17 cellular contexts compared by ENCODE assay signal in genomic region chr15:54277834-54278233, GRCh38.
A peak's percentile ranks its signal among the peaks of the same experiment; 100 is the strongest.
DNase-seq lines count a peak whose midpoint lies in the region; ATAC-seq and TF ChIP-seq lines count a peak whose summit lies in the region.
"Had no signal": no experiment of that assay in that cellular context is flagged by ENCODE, and none has a peak within 500 bp of the region (broad histone marks: within the 10 kb centered on the region; RNA-seq: fewer than 3 reads in every experiment).

No MANE protein-coding gene starts in this region.

- intact Hi-C loops in gastrocnemius medialis (cut with DNase I; ENCODE audit: low total_unique reads): loop anchor here (10.0 kb wide), 2 partner anchors 63 to 303 kb away; partner anchors contain the start of gene UNC13C
- intact Hi-C loops in posterior cingulate gyrus (cut with DNase I): no loop called here

- TF ChIP-seq CTCF in coronary artery (IDR thresholded peaks at IDR 0.05): no peak
- no peak for TF ChIP-seq CTCF in gastrocnemius medialis (IDR thresholded peaks at IDR 0.05 in 4 of 5, conservative IDR thresholded peaks at IDR 0.05 in 1 of 5)
- no peak for TF ChIP-seq CTCF in thoracic aorta (IDR thresholded peaks at IDR 0.05)

- DNase-seq in coronary artery (ENCODE audit: low spot score) (no peak), gastrocnemius medialis (no peak), thoracic aorta (ENCODE audit: low spot score) (no peak), posterior cingulate gyrus (no peak), NCI-H187 (lab: John Stamatoyannopoulos, UW) (no peak), occipital lobe (lab: John Stamatoyannopoulos, UW) (no peak)
- DNase-seq: C1 segment of cervical spinal cord; Calu3; CD4-positive, alpha-beta memory T cell; COR-L47; DMS53; DMS79 treated with DMSO at 0.1 percent for 48 hours; GF-D8; GOT3; HFFc6 had no signal

- H3K27me3 ChIP-seq in gastrocnemius medialis: no peaks in the 10 kb centered on the region
- no peaks in the 10 kb centered on the region for H3K27me3 ChIP-seq in thoracic aorta (replicated peaks; ENCODE audit: insufficient read depth)

- ATAC-seq in gastrocnemius medialis (peak; percentile 72 to 87), thoracic aorta (ENCODE audit: insufficient number of reproducible peaks, low FRiP score, low read depth) (peak; percentile 75), HG03457 (IDR thresholded peaks at IDR 0.05; ENCODE audit: unreplicated experiment) (no peak)

- peak overlapping the region; percentile 61 to 85 for H3K27ac ChIP-seq in coronary artery
- H3K27ac ChIP-seq in gastrocnemius medialis: peak overlapping the region in 1 of 4 donors; percentile 20
- H3K27ac ChIP-seq in thoracic aorta: peak overlapping the region; percentile 6 to 49

- no peak for TF ChIP-seq POLR2A in gastrocnemius medialis (IDR thresholded peaks at IDR 0.05)

- in situ Hi-C loops in gastrocnemius medialis (cut with MboI; ENCODE audit: low sequenced_read_pairs in 4 of 4): no loop called here

- H3K9me3 ChIP-seq in gastrocnemius medialis (no peaks in the 10 kb centered on the region), thoracic aorta (no peaks in the 10 kb centered on the region)
- H3K9me3 ChIP-seq: HAP-1 had no signal

- no peaks in the 10 kb centered on the region for H3K36me3 ChIP-seq in gastrocnemius medialis
- H3K36me3 ChIP-seq in thoracic aorta: no peaks in the 10 kb centered on the region
- H3K36me3 ChIP-seq: HAP-1 had no signal

- peaks cover 0 to 13% of the 10 kb centered on the region in 2 donors for H3K4me1 ChIP-seq in gastrocnemius medialis
- H3K4me1 ChIP-seq in thoracic aorta (ENCODE audit: control insufficient read depth in 1 of 2, low read depth in 2 of 2): peaks cover 7 to 18% of the 10 kb centered on the region in 2 donors
- H3K4me1 ChIP-seq: HAP-1 had no signal

- no peak overlapping the region for H3K4me3 ChIP-seq in coronary artery
- no peak overlapping the region for H3K4me3 ChIP-seq in gastrocnemius medialis
- no peak overlapping the region for H3K4me3 ChIP-seq in thoracic aorta
- H3K4me3 ChIP-seq: HAP-1 had no signal
